ENCODE assay signal across 18 cellular contexts in genomic region chr14:72876710-72877063, GRCh38. TPM values are rescaled to one million over a fixed set of nuclear protein-coding genes. Genes with fewer than 3 reads are reported as not detected.
DNase-seq lines count a peak whose midpoint lies in the region; ATAC-seq and TF ChIP-seq lines count a peak whose summit lies in the region.
"Had no signal": no experiment of that assay in that cellular context is flagged by ENCODE, and none has a peak within 500 bp of the region (broad histone marks: within the 10 kb centered on the region; RNA-seq: fewer than 3 reads in every experiment).

No MANE protein-coding gene starts in this region.

- no peaks in the 10 kb centered on the region for H3K9me2 ChIP-seq in Loucy (replicated peaks; ENCODE audit: low read depth, low read length)

- H3K9me3 Mint-ChIP-seq in activated naive CD4-positive, alpha-beta T cell treated with anti-CD3 and anti-CD28 coated beads, Interleukin-2, amount 10 ng/mL, durations not matched to agents 7 days and 5 days = peaks cover 6% of the 10 kb centered on the region

- DNase-seq in G401 (ENCODE audit: low spot score) (peak; percentile 64), iPS-NIHi7 (ENCODE audit: extremely low spot score) (peak; percentile 39)
- no peak for DNase-seq in activated naive CD4-positive, alpha-beta T cell treated with anti-CD3 and anti-CD28 coated beads, Interleukin-2, amount 10 ng/mL, durations not matched to agents 7 days and 5 days
- DNase-seq: ACHN; CD4-positive, CD25-positive, alpha-beta regulatory T cell; DND-41; KBM-7; NCI-H1092 treated with DMSO at 0.1 percent for 48 hours; NCI-H1694 treated with DMSO at 0.1 percent for 48 hours; NCI-H345; NCI-H69; NK-92 treated with Interleukin-12 subunit alpha and Interleukin-12 subunit beta, amount 100 ng/mL, for 24 hours; OCI-M1 had no signal

- H3K9me3 ChIP-seq in Loucy (ENCODE audit: insufficient read depth, low read depth, low read length) = 0 out of 2 replicates have a peak, but pooled peaks cover 3% of the 10 kb centered on the region
- H3K9me3 ChIP-seq in neuron (ENCODE audit: low read length) = no peaks in the 10 kb centered on the region
- H3K9me3 ChIP-seq: HAP-1 had no signal

- H3F3A ChIP-seq in Loucy (ENCODE audit: low read depth) = no peaks in the 10 kb centered on the region

- CTCF ChIA-PET in activated naive CD4-positive, alpha-beta T cell treated with anti-CD3 and anti-CD28 coated beads, Interleukin-2, amount 10 ng/mL, durations not matched to agents 7 days and 5 days (lab: Charles Lee) = interaction anchor here (0.6 kb wide), 1 partner anchor 143 kb away, joined by 3 read pairs; no protein-coding TSS in a partner anchor

- H3K36me3 ChIP-seq in Loucy (ENCODE audit: insufficient read depth, low read length) (peaks cover 62% of the 10 kb centered on the region), neuron (ENCODE audit: insufficient read depth, low read length) (no peaks in the 10 kb centered on the region)
- H3K36me3 ChIP-seq: HAP-1 had no signal

- H2AFZ ChIP-seq in Loucy (ENCODE audit: low read length) (no peak overlapping the region), neuron (ENCODE audit: low read depth, low read length) (peak overlapping the region; percentile 36)

- H3K36me3 Mint-ChIP-seq in activated naive CD4-positive, alpha-beta T cell treated with anti-CD3 and anti-CD28 coated beads, Interleukin-2, amount 10 ng/mL, durations not matched to agents 7 days and 5 days = peaks cover 17% of the 10 kb centered on the region
- H3K36me3 Mint-ChIP-seq: CD4-positive, CD25-positive, alpha-beta regulatory T cell had no signal

- no peak for TF ChIP-seq CTCF in Loucy (conservative IDR thresholded peaks at IDR 0.05; ENCODE audit: low read length)

- ATAC-seq in HG02840 (IDR thresholded peaks at IDR 0.05; ENCODE audit: low FRiP score, unreplicated experiment) = no peak
- ATAC-seq in GM21367 (IDR thresholded peaks at IDR 0.05; ENCODE audit: unreplicated experiment) = no peak

- H3K79me2 ChIP-seq in Loucy (ENCODE audit: insufficient read depth, low read length) = peaks cover 88% of the 10 kb centered on the region

- no peak overlapping the region for H3K9ac ChIP-seq in Loucy (ENCODE audit: low read depth, low read length, poor library complexity, severe bottlenecking)

- no peak overlapping the region for H3K27ac Mint-ChIP-seq in activated naive CD4-positive, alpha-beta T cell treated with anti-CD3 and anti-CD28 coated beads, Interleukin-2, amount 10 ng/mL, durations not matched to agents 7 days and 5 days

- in situ Hi-C loops in G401 (cut with HindIII; ENCODE audit: low sequenced_read_pairs) = no loop called here

- H3K4me3 Mint-ChIP-seq in activated naive CD4-positive, alpha-beta T cell treated with anti-CD3 and anti-CD28 coated beads, Interleukin-2, amount 10 ng/mL, durations not matched to agents 7 days and 5 days = no peak overlapping the region
- H3K4me3 Mint-ChIP-seq: CD4-positive, CD25-positive, alpha-beta regulatory T cell had no signal

- peaks cover 26% of the 10 kb centered on the region for H3K27me3 Mint-ChIP-seq in activated naive CD4-positive, alpha-beta T cell treated with anti-CD3 and anti-CD28 coated beads, Interleukin-2, amount 10 ng/mL, durations not matched to agents 7 days and 5 days
- H3K27me3 Mint-ChIP-seq: CD4-positive, CD25-positive, alpha-beta regulatory T cell had no signal

- peaks cover 19% of the 10 kb centered on the region for H3K4me1 Mint-ChIP-seq in activated naive CD4-positive, alpha-beta T cell treated with anti-CD3 and anti-CD28 coated beads, Interleukin-2, amount 10 ng/mL, durations not matched to agents 7 days and 5 days

- H4K20me1 ChIP-seq in Loucy (ENCODE audit: insufficient read depth, low read length, poor library complexity, severe bottlenecking) = peaks cover 46% of the 10 kb centered on the region

- no peak overlapping the region for H3K4me3 ChIP-seq in Loucy (ENCODE audit: low read length, poor library complexity, severe bottlenecking)
- H3K4me3 ChIP-seq in neuron (ENCODE audit: low read length) = no peak overlapping the region
- H3K4me3 ChIP-seq: HAP-1 had no signal

- H3K4me1 ChIP-seq in Loucy (ENCODE audit: insufficient read depth, low read length, poor library complexity, severe bottlenecking) = peaks cover 30% of the 10 kb centered on the region
- H3K4me1 ChIP-seq in neuron (ENCODE audit: insufficient read depth, low read length) = peaks cover 3% of the 10 kb centered on the region
- H3K4me1 ChIP-seq: HAP-1 had no signal

- H3K27me3 ChIP-seq in Loucy (ENCODE audit: insufficient read depth, low read length, poor library complexity, severe bottlenecking) = no peaks in the 10 kb centered on the region
- H3K27me3 ChIP-seq in neuron (ENCODE audit: insufficient read depth, low read length) = no peaks in the 10 kb centered on the region

- H3K4me2 ChIP-seq in Loucy (ENCODE audit: low read depth, low read length, poor library complexity, severe bottlenecking) = peak overlapping the region; percentile 8

RNA-seq across cellular contexts. Expression of gene DPF3, which starts 17.2 kb away (rescaled TPM):
- total RNA-seq in G401 (2014; rRNA removed; shearing (Covaris generic)) = not detected in 2 replicates

RNA-seq across cellular contexts. Expression of gene DCAF4, which starts 49.6 kb away (rescaled TPM):
- 17.0 and 24.8 TPM in 2 replicates for total RNA-seq in G401 (2014; rRNA removed; shearing (Covaris generic))
